In the genomic region with DNA sequence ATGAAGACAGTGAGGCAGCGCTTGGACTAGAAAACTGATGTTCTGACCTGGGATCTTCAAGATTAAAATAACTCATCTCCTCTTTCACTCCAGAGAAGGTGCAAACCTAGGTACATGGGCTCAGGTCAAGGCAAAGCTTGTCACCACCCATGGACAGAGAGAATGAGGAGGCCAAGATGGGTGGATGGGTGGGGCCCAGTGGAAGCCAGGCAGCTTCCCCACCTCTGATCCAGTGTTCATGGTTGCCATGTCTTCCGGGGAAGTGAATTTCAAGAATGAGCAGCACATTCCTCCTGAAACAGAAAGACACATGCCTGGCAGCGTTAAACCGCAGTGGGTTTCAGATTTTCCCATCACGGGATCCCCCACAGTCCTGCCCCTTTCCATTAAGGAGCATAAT, we compare ENCODE assay signal across 34 cellular contexts.
"Had no signal": no experiment of that assay in that cellular context is flagged by ENCODE, and none has a peak within 500 bp of the region (broad histone marks: within the 10 kb centered on the region; RNA-seq: fewer than 3 reads in every experiment).

No MANE protein-coding gene starts in this region.

- H3K9me3 Mint-ChIP-seq: activated CD4-positive, alpha-beta memory T cell treated with anti-CD3 and anti-CD28 coated beads for 36 hours; activated naive CD4-positive, alpha-beta T cell treated with anti-CD3 and anti-CD28 coated beads for 36 hours; activated naive CD4-positive, alpha-beta T cell treated with anti-CD3 and anti-CD28 coated beads, Interleukin-2, amount 50 U/mL, for 24 hours; activated naive CD8-positive, alpha-beta T cell treated with anti-CD3 and anti-CD28 coated beads for 36 hours; activated naive CD8-positive, alpha-beta T cell treated with anti-CD3 and anti-CD28 coated beads, Interleukin-2, amount 50 U/mL, for 24 hours; activated T-helper 1 cell treated with anti-CD3 and anti-CD28 coated beads, Interleukin-12 subunit alpha, Interleukin-12 subunit beta, Interleukin-2, Interleukin-4 antibody, amounts not matched to agents 30 ng/mL and 10 ng/mL and 1 ng/mL, durations not matched to agents 14 hours and 24 hours and 36 hours; activated T-helper 2 cell treated with anti-CD3 and anti-CD28 coated beads, Interferon-gamma antibody, Interleukin-2, Interleukin-4, amounts not matched to agents 10 μg/mL and 5 μg/mL and 100 μg/mL, durations not matched to agents 14 hours and 24 hours and 36 hours; T-helper 2 cell treated with Interferon-gamma antibody and Interleukin-4, amounts not matched to agents 5 μg/mL and 100 μg/mL, for 36 hours; WTC11 had no signal

- ATAC-seq: activated CD8-positive, alpha-beta memory T cell treated with anti-CD3 and anti-CD28 coated beads, Interleukin-2, amount 10 ng/mL, durations not matched to agents 7 days and 5 days; activated CD8-positive, alpha-beta T cell treated with anti-CD3 and anti-CD28 coated beads, Interleukin-2, amount 10 ng/mL, durations not matched to agents 7 days and 5 days; activated naive CD8-positive, alpha-beta T cell treated with anti-CD3 and anti-CD28 coated beads, Interleukin-2, amount 50 U/mL, for 24 hours; body of pancreas; heart left ventricle; T-helper 17 cell; WTC11 had no signal

- DNase-seq: activated CD4-positive, alpha-beta memory T cell treated with anti-CD3 and anti-CD28 coated beads for 36 hours; activated CD4-positive, alpha-beta T cell treated with anti-CD3 and anti-CD28 coated beads for 1 hour; activated CD4-positive, alpha-beta T cell treated with anti-CD3 and anti-CD28 coated beads for 48 hours; activated CD8-positive, alpha-beta memory T cell treated with anti-CD3 and anti-CD28 coated beads, Interleukin-2, amount 10 ng/mL, durations not matched to agents 7 days and 5 days; activated CD8-positive, alpha-beta memory T cell treated with anti-CD3 and anti-CD28 coated beads, Interleukin-2, amount 50 U/mL, for 4 hours; activated CD8-positive, alpha-beta T cell treated with anti-CD3 and anti-CD28 coated beads, Interleukin-2, amount 10 ng/mL, durations not matched to agents 7 days and 5 days; activated effector memory CD4-positive, alpha-beta T cell treated with anti-CD3 and anti-CD28 coated beads, Interleukin-2, amount 50 U/mL, for 16 hours; activated naive CD4-positive, alpha-beta T cell treated with anti-CD3 and anti-CD28 coated beads for 36 hours; activated naive CD8-positive, alpha-beta T cell treated with anti-CD3 and anti-CD28 coated beads for 36 hours; activated naive CD8-positive, alpha-beta T cell treated with anti-CD3 and anti-CD28 coated beads, Interleukin-2, amount 50 U/mL, for 24 hours; activated T-cell treated with anti-CD3 and anti-CD28 coated beads, Interleukin-2, amount 50 U/mL, for 1 hour; activated T-cell treated with anti-CD3 and anti-CD28 coated beads, Interleukin-2, amount 50 U/mL, for 48 hours; adrenal gland; amygdala; aorta; body of pancreas; central memory CD4-positive, alpha-beta T cell; cerebellar nuclear complex; colonic mucosa; effector CD8-positive, alpha-beta T cell; foreskin fibroblast; glutamatergic neuron; heart left ventricle; T-helper 1 cell; T-helper 17 cell; T1000 had no signal

- H3K4me3 ChIP-seq: adrenal gland, body of pancreas, breast epithelium, cardiac muscle cell, colonic mucosa, heart left ventricle had no signal

- H3K27ac Mint-ChIP-seq: activated CD4-positive, alpha-beta memory T cell treated with anti-CD3 and anti-CD28 coated beads for 36 hours; activated CD8-positive, alpha-beta memory T cell treated with anti-CD3 and anti-CD28 coated beads, Interleukin-2, amount 10 ng/mL, durations not matched to agents 7 days and 5 days; activated CD8-positive, alpha-beta T cell treated with anti-CD3 and anti-CD28 coated beads, Interleukin-2, amount 10 ng/mL, durations not matched to agents 7 days and 5 days; activated naive CD4-positive, alpha-beta T cell treated with anti-CD3 and anti-CD28 coated beads for 36 hours; activated naive CD4-positive, alpha-beta T cell treated with anti-CD3 and anti-CD28 coated beads, Interleukin-2, amount 50 U/mL, for 24 hours; activated naive CD8-positive, alpha-beta T cell treated with anti-CD3 and anti-CD28 coated beads for 36 hours; activated naive CD8-positive, alpha-beta T cell treated with anti-CD3 and anti-CD28 coated beads, Interleukin-2, amount 50 U/mL, for 24 hours; activated T-helper 1 cell treated with anti-CD3 and anti-CD28 coated beads, Interleukin-12 subunit alpha, Interleukin-12 subunit beta, Interleukin-2, Interleukin-4 antibody, amounts not matched to agents 30 ng/mL and 10 ng/mL and 1 ng/mL, durations not matched to agents 14 hours and 24 hours and 36 hours; activated T-helper 2 cell treated with anti-CD3 and anti-CD28 coated beads, Interferon-gamma antibody, Interleukin-2, Interleukin-4, amounts not matched to agents 10 μg/mL and 5 μg/mL and 100 μg/mL, durations not matched to agents 14 hours and 24 hours and 36 hours; T-helper 17 cell; T-helper 2 cell treated with Interferon-gamma antibody and Interleukin-4, amounts not matched to agents 5 μg/mL and 100 μg/mL, for 36 hours; WTC11 had no signal

- H3K27me3 Mint-ChIP-seq: activated CD8-positive, alpha-beta memory T cell treated with anti-CD3 and anti-CD28 coated beads, Interleukin-2, amount 10 ng/mL, durations not matched to agents 7 days and 5 days; activated naive CD4-positive, alpha-beta T cell treated with anti-CD3 and anti-CD28 coated beads, Interleukin-2, amount 50 U/mL, for 24 hours had no signal

- H3K36me3 Mint-ChIP-seq: activated CD4-positive, alpha-beta memory T cell treated with anti-CD3 and anti-CD28 coated beads for 36 hours; activated CD8-positive, alpha-beta memory T cell treated with anti-CD3 and anti-CD28 coated beads, Interleukin-2, amount 10 ng/mL, durations not matched to agents 7 days and 5 days; activated naive CD4-positive, alpha-beta T cell treated with anti-CD3 and anti-CD28 coated beads, Interleukin-2, amount 50 U/mL, for 24 hours; activated naive CD8-positive, alpha-beta T cell treated with anti-CD3 and anti-CD28 coated beads for 36 hours; WTC11 had no signal

- H3K4me3 Mint-ChIP-seq: activated CD4-positive, alpha-beta memory T cell treated with anti-CD3 and anti-CD28 coated beads for 36 hours; activated CD8-positive, alpha-beta memory T cell treated with anti-CD3 and anti-CD28 coated beads, Interleukin-2, amount 10 ng/mL, durations not matched to agents 7 days and 5 days; activated CD8-positive, alpha-beta T cell treated with anti-CD3 and anti-CD28 coated beads, Interleukin-2, amount 10 ng/mL, durations not matched to agents 7 days and 5 days; activated naive CD4-positive, alpha-beta T cell treated with anti-CD3 and anti-CD28 coated beads for 36 hours; activated naive CD4-positive, alpha-beta T cell treated with anti-CD3 and anti-CD28 coated beads, Interleukin-2, amount 50 U/mL, for 24 hours; activated naive CD8-positive, alpha-beta T cell treated with anti-CD3 and anti-CD28 coated beads for 36 hours; activated naive CD8-positive, alpha-beta T cell treated with anti-CD3 and anti-CD28 coated beads, Interleukin-2, amount 50 U/mL, for 24 hours; activated T-helper 1 cell treated with anti-CD3 and anti-CD28 coated beads, Interleukin-12 subunit alpha, Interleukin-12 subunit beta, Interleukin-2, Interleukin-4 antibody, amounts not matched to agents 30 ng/mL and 10 ng/mL and 1 ng/mL, durations not matched to agents 14 hours and 24 hours and 36 hours; T-helper 17 cell; T-helper 2 cell treated with Interferon-gamma antibody and Interleukin-4, amounts not matched to agents 5 μg/mL and 100 μg/mL, for 36 hours; WTC11 had no signal

- H3K9me3 ChIP-seq: adrenal gland, body of pancreas, breast epithelium, colonic mucosa, heart left ventricle had no signal

- H3K4me1 Mint-ChIP-seq: activated CD8-positive, alpha-beta memory T cell treated with anti-CD3 and anti-CD28 coated beads, Interleukin-2, amount 10 ng/mL, durations not matched to agents 7 days and 5 days; activated naive CD4-positive, alpha-beta T cell treated with anti-CD3 and anti-CD28 coated beads, Interleukin-2, amount 50 U/mL, for 24 hours; activated naive CD8-positive, alpha-beta T cell treated with anti-CD3 and anti-CD28 coated beads for 36 hours; activated naive CD8-positive, alpha-beta T cell treated with anti-CD3 and anti-CD28 coated beads, Interleukin-2, amount 50 U/mL, for 24 hours; T-helper 17 cell had no signal

- H3K27me3 ChIP-seq: adrenal gland, body of pancreas, cardiac muscle cell, colonic mucosa had no signal

- H3K36me3 ChIP-seq: adrenal gland, breast epithelium, cardiac muscle cell, colonic mucosa, heart left ventricle had no signal

- H3K27ac ChIP-seq: adrenal gland, body of pancreas, breast epithelium, cardiac muscle cell, colonic mucosa, epithelial cell of prostate, heart left ventricle had no signal

- H3K4me1 ChIP-seq: adrenal gland, body of pancreas, breast epithelium, colonic mucosa had no signal
